Comparison of ENCODE assay signal across 1 cellular context in the genomic region with DNA sequence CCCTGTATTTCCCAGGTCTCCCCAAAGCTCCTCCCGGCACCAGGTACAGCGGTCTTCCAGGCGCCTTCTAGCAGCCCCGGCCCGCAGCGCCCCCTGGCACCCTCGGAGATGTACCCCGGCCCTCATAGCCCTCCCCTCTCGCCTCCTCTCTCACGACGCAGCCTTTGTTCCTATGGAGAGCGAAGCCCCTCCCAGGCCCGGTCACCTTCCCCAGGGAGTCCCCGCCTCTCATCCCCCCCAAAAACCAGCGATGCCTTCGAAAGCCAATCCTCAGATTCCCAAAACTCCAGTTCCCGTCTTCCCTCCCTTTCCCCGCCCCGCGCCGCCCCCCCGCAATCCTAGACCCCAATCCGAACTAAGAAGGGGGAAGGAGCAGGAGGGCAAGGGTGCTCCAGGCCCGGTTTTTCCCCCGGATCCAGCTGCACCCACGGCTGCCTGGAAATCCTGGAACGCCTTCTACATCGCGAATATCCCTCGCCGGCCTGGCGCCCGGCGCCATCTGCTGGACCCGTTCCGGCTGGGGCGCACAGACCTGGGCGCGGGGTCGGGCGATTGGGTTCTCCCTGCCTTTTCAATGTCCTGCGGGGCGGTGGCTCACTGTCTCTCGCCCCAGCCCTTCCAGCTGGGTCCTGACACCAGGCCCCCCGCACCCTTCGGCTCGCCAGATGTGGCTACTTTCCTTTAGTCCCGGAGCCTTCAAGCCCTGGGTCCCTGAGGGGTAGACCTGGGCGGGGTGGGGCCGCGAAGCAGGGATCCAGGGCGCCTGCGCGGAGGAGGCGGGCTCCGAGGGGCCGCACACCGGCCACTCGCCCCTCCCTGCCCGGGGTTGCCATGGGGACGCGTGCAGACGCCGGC.
A peak's percentile ranks its signal among the peaks of the same experiment; 100 is the strongest.
TF ChIP-seq lines count a peak whose summit lies in the region.

A gene with protein sequence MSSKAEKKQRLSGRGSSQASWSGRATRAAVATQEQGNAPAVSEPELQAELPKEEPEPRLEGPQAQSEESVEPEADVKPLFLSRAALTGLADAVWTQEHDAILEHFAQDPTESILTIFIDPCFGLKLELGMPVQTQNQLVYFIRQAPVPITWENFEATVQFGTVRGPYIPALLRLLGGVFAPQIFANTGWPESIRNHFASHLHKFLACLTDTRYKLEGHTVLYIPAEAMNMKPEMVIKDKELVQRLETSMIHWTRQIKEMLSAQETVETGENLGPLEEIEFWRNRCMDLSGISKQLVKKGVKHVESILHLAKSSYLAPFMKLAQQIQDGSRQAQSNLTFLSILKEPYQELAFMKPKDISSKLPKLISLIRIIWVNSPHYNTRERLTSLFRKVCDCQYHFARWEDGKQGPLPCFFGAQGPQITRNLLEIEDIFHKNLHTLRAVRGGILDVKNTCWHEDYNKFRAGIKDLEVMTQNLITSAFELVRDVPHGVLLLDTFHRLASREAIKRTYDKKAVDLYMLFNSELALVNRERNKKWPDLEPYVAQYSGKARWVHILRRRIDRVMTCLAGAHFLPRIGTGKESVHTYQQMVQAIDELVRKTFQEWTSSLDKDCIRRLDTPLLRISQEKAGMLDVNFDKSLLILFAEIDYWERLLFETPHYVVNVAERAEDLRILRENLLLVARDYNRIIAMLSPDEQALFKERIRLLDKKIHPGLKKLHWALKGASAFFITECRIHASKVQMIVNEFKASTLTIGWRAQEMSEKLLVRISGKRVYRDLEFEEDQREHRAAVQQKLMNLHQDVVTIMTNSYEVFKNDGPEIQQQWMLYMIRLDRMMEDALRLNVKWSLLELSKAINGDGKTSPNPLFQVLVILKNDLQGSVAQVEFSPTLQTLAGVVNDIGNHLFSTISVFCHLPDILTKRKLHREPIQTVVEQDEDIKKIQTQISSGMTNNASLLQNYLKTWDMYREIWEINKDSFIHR (N-terminal part only) (plus strand): TSS at position 844 of the 855 bp plus-strand sequence. CDS start 1,991 bp downstream, outside the sequence.

TF ChIP-seq in HepG2, 621 proteins besides CTCF, POLR2A, EP300 and RAD21 (continued from another document and continues in another):
- TF ChIP-seq ZNF431 (CRISPR knock-in tag; IDR thresholded peaks at IDR 0.05; ENCODE audit: borderline replicate concordance, low read depth) (0 out of 2 replicates have a peak, but pooled peaks have one; percentile 41), ZFAT (CRISPR knock-in tag; conservative IDR thresholded peaks at IDR 0.05) (no peak), ISL2 (CRISPR knock-in tag; IDR thresholded peaks at IDR 0.05) (peak; percentile 38; the same call in 1 of the 2 replicates), PRMT3 (CRISPR knock-in tag; IDR thresholded peaks at IDR 0.05; ENCODE audit: borderline replicate concordance, low read depth) (no peak), ZNF225 (CRISPR knock-in tag; IDR thresholded peaks at IDR 0.05) (no peak; the same call in 1 of the 2 replicates), TP53 (CRISPR knock-in tag; conservative IDR thresholded peaks at IDR 0.05) (no peak), FOXK2 (IDR thresholded peaks at IDR 0.05) (no peak), KDM5B (CRISPR knock-in tag; IDR thresholded peaks at IDR 0.05; ENCODE audit: borderline replicate concordance) (0 out of 2 replicates have a peak, but pooled peaks have one; percentile 49), XRCC5 (optimal IDR thresholded peaks at IDR 0.05; ENCODE audit: low read length) (peak; percentile 76), ZFP37 (CRISPR knock-in tag; IDR thresholded peaks at IDR 0.05; ENCODE audit: borderline replicate concordance) (no peak), FOSL1 (CRISPR knock-in tag; IDR thresholded peaks at IDR 0.05; ENCODE audit: borderline replicate concordance) (no peak), LCORL (IDR thresholded peaks at IDR 0.05) (0 out of 2 replicates have a peak, but pooled peaks have one; percentile 18), LCORL (CRISPR knock-in tag; IDR thresholded peaks at IDR 0.05) (peak; percentile 72), ZNF333 (CRISPR knock-in tag; IDR thresholded peaks at IDR 0.05; ENCODE audit: borderline replicate concordance) (0 out of 2 replicates have a peak, but pooled peaks have one; percentile 38), HDAC2 (CRISPR knock-in tag; IDR thresholded peaks at IDR 0.05) (no peak), ZNF17 (CRISPR knock-in tag; IDR thresholded peaks at IDR 0.05) (no peak), ZNF557 (CRISPR knock-in tag; IDR thresholded peaks at IDR 0.05) (no peak), ZBTB21 (CRISPR knock-in tag; IDR thresholded peaks at IDR 0.05) (no peak), GPN1 (CRISPR knock-in tag; IDR thresholded peaks at IDR 0.05; ENCODE audit: borderline replicate concordance) (no peak), KDM4B (CRISPR knock-in tag; IDR thresholded peaks at IDR 0.05) (peak; percentile 30; the same call in 1 of the 2 replicates), ZNF484 (CRISPR knock-in tag; IDR thresholded peaks at IDR 0.05; ENCODE audit: borderline replicate concordance, low read depth) (no peak), ZNF570 (CRISPR knock-in tag; IDR thresholded peaks at IDR 0.05; ENCODE audit: borderline replicate concordance) (no peak), KAT8 (CRISPR knock-in tag; IDR thresholded peaks at IDR 0.05) (peak; percentile 65; the same call in 1 of the 2 replicates), ZNF350 (CRISPR knock-in tag; IDR thresholded peaks at IDR 0.05; ENCODE audit: borderline replicate concordance, low read depth) (peak; percentile 45; the same call in 1 of the 2 replicates), CBX5 (CRISPR knock-in tag; IDR thresholded peaks at IDR 0.05; ENCODE audit: borderline replicate concordance) (peak; percentile 38; the same call in 1 of the 2 replicates), PHB2 (IDR thresholded peaks at IDR 0.05; ENCODE audit: partially characterized antibody) (no peak), ZNF33B (CRISPR knock-in tag; IDR thresholded peaks at IDR 0.05) (no peak), ZNF501 (CRISPR knock-in tag; IDR thresholded peaks at IDR 0.05) (peak; percentile 68; the same call in 1 of the 2 replicates), THAP11 (CRISPR knock-in tag; IDR thresholded peaks at IDR 0.05) (peak; percentile 80), ZNF670 (CRISPR knock-in tag; IDR thresholded peaks at IDR 0.05; ENCODE audit: borderline replicate concordance) (peak; percentile 81), ZNF143 (CRISPR knock-in tag; IDR thresholded peaks at IDR 0.05) (peak; percentile 48; the same call in 1 of the 2 replicates), PLRG1 (conservative IDR thresholded peaks at IDR 0.05) (no peak), RXRA (CRISPR knock-in tag; IDR thresholded peaks at IDR 0.05) (no peak)
- TF ChIP-seq, protein P1, sequence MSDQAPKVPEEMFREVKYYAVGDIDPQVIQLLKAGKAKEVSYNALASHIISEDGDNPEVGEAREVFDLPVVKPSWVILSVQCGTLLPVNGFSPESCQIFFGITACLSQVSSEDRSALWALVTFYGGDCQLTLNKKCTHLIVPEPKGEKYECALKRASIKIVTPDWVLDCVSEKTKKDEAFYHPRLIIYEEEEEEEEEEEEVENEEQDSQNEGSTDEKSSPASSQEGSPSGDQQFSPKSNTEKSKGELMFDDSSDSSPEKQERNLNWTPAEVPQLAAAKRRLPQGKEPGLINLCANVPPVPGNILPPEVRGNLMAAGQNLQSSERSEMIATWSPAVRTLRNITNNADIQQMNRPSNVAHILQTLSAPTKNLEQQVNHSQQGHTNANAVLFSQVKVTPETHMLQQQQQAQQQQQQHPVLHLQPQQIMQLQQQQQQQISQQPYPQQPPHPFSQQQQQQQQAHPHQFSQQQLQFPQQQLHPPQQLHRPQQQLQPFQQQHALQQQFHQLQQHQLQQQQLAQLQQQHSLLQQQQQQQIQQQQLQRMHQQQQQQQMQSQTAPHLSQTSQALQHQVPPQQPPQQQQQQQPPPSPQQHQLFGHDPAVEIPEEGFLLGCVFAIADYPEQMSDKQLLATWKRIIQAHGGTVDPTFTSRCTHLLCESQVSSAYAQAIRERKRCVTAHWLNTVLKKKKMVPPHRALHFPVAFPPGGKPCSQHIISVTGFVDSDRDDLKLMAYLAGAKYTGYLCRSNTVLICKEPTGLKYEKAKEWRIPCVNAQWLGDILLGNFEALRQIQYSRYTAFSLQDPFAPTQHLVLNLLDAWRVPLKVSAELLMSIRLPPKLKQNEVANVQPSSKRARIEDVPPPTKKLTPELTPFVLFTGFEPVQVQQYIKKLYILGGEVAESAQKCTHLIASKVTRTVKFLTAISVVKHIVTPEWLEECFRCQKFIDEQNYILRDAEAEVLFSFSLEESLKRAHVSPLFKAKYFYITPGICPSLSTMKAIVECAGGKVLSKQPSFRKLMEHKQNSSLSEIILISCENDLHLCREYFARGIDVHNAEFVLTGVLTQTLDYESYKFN (CRISPR knock-in tag; conservative IDR thresholded peaks at IDR 0.05) = 0 out of 2 replicates have a peak, but pooled peaks have one; percentile 28
- TF ChIP-seq, protein P2, sequence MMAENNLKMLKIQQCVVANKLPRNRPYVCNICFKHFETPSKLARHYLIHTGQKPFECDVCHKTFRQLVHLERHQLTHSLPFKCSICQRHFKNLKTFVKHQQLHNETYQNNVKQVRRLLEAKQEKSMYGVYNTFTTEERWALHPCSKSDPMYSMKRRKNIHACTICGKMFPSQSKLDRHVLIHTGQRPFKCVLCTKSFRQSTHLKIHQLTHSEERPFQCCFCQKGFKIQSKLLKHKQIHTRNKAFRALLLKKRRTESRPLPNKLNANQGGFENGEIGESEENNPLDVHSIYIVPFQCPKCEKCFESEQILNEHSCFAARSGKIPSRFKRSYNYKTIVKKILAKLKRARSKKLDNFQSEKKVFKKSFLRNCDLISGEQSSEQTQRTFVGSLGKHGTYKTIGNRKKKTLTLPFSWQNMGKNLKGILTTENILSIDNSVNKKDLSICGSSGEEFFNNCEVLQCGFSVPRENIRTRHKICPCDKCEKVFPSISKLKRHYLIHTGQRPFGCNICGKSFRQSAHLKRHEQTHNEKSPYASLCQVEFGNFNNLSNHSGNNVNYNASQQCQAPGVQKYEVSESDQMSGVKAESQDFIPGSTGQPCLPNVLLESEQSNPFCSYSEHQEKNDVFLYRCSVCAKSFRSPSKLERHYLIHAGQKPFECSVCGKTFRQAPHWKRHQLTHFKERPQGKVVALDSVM (CRISPR knock-in tag; IDR thresholded peaks at IDR 0.05) = peak; percentile 20; the same call in 1 of the 2 replicates
- TF ChIP-seq, protein P3, sequence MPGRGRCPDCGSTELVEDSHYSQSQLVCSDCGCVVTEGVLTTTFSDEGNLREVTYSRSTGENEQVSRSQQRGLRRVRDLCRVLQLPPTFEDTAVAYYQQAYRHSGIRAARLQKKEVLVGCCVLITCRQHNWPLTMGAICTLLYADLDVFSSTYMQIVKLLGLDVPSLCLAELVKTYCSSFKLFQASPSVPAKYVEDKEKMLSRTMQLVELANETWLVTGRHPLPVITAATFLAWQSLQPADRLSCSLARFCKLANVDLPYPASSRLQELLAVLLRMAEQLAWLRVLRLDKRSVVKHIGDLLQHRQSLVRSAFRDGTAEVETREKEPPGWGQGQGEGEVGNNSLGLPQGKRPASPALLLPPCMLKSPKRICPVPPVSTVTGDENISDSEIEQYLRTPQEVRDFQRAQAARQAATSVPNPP (CRISPR knock-in tag; IDR thresholded peaks at IDR 0.05) = 0 out of 2 replicates have a peak, but pooled peaks have one; percentile 32
- TF ChIP-seq, protein P4, sequence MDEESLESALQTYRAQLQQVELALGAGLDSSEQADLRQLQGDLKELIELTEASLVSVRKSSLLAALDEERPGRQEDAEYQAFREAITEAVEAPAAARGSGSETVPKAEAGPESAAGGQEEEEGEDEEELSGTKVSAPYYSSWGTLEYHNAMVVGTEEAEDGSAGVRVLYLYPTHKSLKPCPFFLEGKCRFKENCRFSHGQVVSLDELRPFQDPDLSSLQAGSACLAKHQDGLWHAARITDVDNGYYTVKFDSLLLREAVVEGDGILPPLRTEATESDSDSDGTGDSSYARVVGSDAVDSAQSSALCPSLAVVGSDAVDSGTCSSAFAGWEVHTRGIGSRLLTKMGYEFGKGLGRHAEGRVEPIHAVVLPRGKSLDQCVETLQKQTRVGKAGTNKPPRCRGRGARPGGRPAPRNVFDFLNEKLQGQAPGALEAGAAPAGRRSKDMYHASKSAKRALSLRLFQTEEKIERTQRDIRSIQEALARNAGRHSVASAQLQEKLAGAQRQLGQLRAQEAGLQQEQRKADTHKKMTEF (CRISPR knock-in tag; IDR thresholded peaks at IDR 0.05) = peak; percentile 48; the same call in 1 of the 2 replicates
- TF ChIP-seq, protein P5, sequence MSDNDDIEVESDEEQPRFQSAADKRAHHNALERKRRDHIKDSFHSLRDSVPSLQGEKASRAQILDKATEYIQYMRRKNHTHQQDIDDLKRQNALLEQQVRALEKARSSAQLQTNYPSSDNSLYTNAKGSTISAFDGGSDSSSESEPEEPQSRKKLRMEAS (IDR thresholded peaks at IDR 0.05) = peak; percentile 74
- TF ChIP-seq, protein P6, sequence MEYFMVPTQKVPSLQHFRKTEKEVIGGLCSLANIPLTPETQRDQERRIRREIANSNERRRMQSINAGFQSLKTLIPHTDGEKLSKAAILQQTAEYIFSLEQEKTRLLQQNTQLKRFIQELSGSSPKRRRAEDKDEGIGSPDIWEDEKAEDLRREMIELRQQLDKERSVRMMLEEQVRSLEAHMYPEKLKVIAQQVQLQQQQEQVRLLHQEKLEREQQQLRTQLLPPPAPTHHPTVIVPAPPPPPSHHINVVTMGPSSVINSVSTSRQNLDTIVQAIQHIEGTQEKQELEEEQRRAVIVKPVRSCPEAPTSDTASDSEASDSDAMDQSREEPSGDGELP (IDR thresholded peaks at IDR 0.05; ENCODE audit: borderline replicate concordance, low read depth) = peak; percentile 63; the same call in 1 of the 2 replicates
- TF ChIP-seq, protein P7, sequence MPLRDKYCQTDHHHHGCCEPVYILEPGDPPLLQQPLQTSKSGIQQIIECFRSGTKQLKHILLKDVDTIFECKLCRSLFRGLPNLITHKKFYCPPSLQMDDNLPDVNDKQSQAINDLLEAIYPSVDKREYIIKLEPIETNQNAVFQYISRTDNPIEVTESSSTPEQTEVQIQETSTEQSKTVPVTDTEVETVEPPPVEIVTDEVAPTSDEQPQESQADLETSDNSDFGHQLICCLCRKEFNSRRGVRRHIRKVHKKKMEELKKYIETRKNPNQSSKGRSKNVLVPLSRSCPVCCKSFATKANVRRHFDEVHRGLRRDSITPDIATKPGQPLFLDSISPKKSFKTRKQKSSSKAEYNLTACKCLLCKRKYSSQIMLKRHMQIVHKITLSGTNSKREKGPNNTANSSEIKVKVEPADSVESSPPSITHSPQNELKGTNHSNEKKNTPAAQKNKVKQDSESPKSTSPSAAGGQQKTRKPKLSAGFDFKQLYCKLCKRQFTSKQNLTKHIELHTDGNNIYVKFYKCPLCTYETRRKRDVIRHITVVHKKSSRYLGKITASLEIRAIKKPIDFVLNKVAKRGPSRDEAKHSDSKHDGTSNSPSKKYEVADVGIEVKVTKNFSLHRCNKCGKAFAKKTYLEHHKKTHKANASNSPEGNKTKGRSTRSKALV (CRISPR knock-in tag; IDR thresholded peaks at IDR 0.05) = peak; percentile 85
- TF ChIP-seq, protein P8, sequence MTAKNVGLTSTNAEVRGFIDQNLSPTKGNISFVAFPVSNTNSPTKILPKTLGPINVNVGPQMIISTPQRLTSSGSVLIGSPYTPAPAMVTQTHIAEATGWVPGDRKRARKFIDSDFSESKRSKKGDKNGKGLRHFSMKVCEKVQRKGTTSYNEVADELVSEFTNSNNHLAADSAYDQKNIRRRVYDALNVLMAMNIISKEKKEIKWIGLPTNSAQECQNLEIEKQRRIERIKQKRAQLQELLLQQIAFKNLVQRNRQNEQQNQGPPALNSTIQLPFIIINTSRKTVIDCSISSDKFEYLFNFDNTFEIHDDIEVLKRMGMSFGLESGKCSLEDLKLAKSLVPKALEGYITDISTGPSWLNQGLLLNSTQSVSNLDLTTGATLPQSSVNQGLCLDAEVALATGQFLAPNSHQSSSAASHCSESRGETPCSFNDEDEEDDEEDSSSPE (CRISPR knock-in tag; IDR thresholded peaks at IDR 0.05) = peak; percentile 59; the same call in 1 of the 2 replicates
- TF ChIP-seq, protein P9, sequence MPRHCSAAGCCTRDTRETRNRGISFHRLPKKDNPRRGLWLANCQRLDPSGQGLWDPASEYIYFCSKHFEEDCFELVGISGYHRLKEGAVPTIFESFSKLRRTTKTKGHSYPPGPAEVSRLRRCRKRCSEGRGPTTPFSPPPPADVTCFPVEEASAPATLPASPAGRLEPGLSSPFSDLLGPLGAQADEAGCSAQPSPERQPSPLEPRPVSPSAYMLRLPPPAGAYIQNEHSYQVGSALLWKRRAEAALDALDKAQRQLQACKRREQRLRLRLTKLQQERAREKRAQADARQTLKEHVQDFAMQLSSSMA (CRISPR knock-in tag; IDR thresholded peaks at IDR 0.05) = 0 out of 2 replicates have a peak, but pooled peaks have one; percentile 54
